Comparison of ENCODE assay signal across 13 cellular contexts in the genomic region with DNA sequence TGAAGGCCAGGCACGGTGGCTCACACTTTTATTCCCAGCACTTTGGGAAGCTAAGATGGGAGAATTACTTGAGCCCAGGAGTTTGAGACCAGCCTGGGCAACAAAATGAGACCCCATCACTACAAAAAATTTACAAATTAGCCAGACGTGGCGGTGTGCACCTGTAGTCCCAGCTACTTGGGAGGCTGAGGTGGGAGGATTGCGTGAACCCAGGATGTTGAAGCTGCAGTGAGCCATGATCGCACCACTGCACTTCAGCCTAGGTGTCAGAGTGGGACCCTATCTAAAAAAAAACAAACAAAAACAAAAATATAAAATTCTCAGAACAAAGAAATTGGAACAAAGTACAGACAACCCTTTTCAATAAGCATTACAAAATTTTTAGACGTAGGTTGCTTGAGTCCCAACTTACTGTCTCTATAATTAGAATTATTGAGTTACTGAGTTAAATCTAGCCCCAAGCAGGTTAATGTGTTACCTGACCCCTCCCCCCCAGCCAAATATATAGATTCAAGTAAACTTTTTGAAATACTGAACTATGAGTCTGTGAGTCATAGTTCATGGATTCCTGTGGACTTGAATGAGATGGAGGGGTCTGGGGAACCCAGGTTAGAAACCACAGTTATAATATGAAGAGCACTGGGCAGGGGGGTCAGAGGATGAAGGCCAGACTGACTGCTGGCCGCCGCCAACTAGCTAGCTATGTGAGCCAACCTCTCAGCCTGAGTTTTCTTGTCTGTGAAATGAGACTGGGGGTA.
DNase-seq lines count a peak whose midpoint lies in the region; ATAC-seq and TF ChIP-seq lines count a peak whose summit lies in the region.
"Had no signal": no experiment of that assay in that cellular context is flagged by ENCODE, and none has a peak within 500 bp of the region (broad histone marks: within the 10 kb centered on the region; RNA-seq: fewer than 3 reads in every experiment).

No MANE protein-coding gene starts in this region.

- no peak overlapping the region for H3K9ac ChIP-seq in skeletal muscle tissue (ENCODE audit: low read depth in 1 of 3, low read length in 3 of 3)

- peak; percentile 21 for DNase-seq in ACHN
- DNase-seq in RWPE1 (ENCODE audit: low spot score) = no peak
- no peak for DNase-seq in left lobe of liver (ENCODE audit: low spot score)
- DNase-seq in stimulated activated naive CD4-positive, alpha-beta T cell (lab: John Stamatoyannopoulos, UW) = no peak
- no peak for DNase-seq in activated CD8-positive, alpha-beta memory T cell treated with anti-CD3 and anti-CD28 coated beads, Interleukin-2, amount 50 U/mL, for 4 hours
- DNase-seq in iPS-NIHi11 (ENCODE audit: low spot score) = no peak
- no peak for DNase-seq in OCI-M2 (lab: John Stamatoyannopoulos, UW; ENCODE audit: unreplicated experiment)
- DNase-seq: activated CD8-positive, alpha-beta memory T cell treated with anti-CD3 and anti-CD28 coated beads, Interleukin-2, amount 10 ng/mL, durations not matched to agents 7 days and 5 days; NCI-H1092 treated with DMSO at 0.1 percent for 48 hours; NCI-H446; PC-3 had no signal

- in situ Hi-C loops in ACHN (cut with HindIII; ENCODE audit: low pct_ligation_motif_present, low pct_unique_long_range_greater_than_20kb, low sequenced_read_pairs) = no loop called here

- no peaks in the 10 kb centered on the region for H3K27me3 ChIP-seq in skeletal muscle tissue (ENCODE audit: control insufficient read depth in 3 of 3, insufficient read depth in 3 of 3, low read length in 3 of 3)

- H3K27ac ChIP-seq in RWPE1 (peak overlapping the region; percentile 91), skeletal muscle tissue (ENCODE audit: low read depth, low read length) (peak overlapping the region; percentile 79)

- no peak overlapping the region for H3K4me3 ChIP-seq in skeletal muscle tissue (ENCODE audit: low read length in 3 of 3)

- ATAC-seq in left lobe of liver = peak; percentile 43
- ATAC-seq: activated CD8-positive, alpha-beta memory T cell treated with anti-CD3 and anti-CD28 coated beads, Interleukin-2, amount 10 ng/mL, durations not matched to agents 7 days and 5 days; HCT116; PC-3 had no signal

- CTCF ChIA-PET in RWPE1 (lab: Yijun Ruan, JAX) = interaction anchor here (0.6 kb wide), 3 partner anchors 13 to 30 kb away, joined by 3 to 4 read pairs (median 3); no protein-coding TSS in a partner anchor

- H3K9me3 ChIP-seq in skeletal muscle tissue (ENCODE audit: control insufficient read depth in 3 of 3, low read length in 3 of 3) = no peaks in the 10 kb centered on the region

- H3K36me3 ChIP-seq in skeletal muscle tissue (ENCODE audit: control insufficient read depth in 3 of 3, insufficient read depth in 3 of 3, low read length in 3 of 3) = no peaks in the 10 kb centered on the region

- peaks cover 2 to 19% (median 5%) of the 10 kb centered on the region in 3 donors for H3K4me1 ChIP-seq in skeletal muscle tissue (ENCODE audit: control insufficient read depth in 3 of 3, insufficient read depth in 3 of 3, low read length in 3 of 3)

- TF ChIP-seq CTCF in RWPE1 (conservative IDR thresholded peaks at IDR 0.05; ENCODE audit: low read depth) = no peak

- POLR2A ChIA-PET in RWPE1 (lab: Yijun Ruan, JAX; ENCODE audit: low non-redundant PET) = no interaction called here
